In genomic region chr4:163544407-163545038, GRCh38 we compare ENCODE assay signal across 8 cellular contexts. TPM values are rescaled to one million over a fixed set of nuclear protein-coding genes. Genes with fewer than 3 reads are reported as not detected.
DNase-seq lines count a peak whose midpoint lies in the region; ATAC-seq and TF ChIP-seq lines count a peak whose summit lies in the region.

No MANE protein-coding gene starts in this region.

- no peak overlapping the region for H3K4me3 ChIP-seq in mucosa of descending colon

- H3K4me1 ChIP-seq in mucosa of descending colon (ENCODE audit: low read depth): no peaks in the 10 kb centered on the region

- ATAC-seq in GM18508 (IDR thresholded peaks at IDR 0.05; ENCODE audit: insufficient read depth, unreplicated experiment) (peak; percentile 75), HG02973 (IDR thresholded peaks at IDR 0.05; ENCODE audit: unreplicated experiment) (peak; percentile 80), mucosa of descending colon (peak; percentile 87)

- DNase-seq in AG08396 (ENCODE audit: low spot score) (peak; percentile 69), NCI-H2171 treated with DMSO at 0.1 percent for 48 hours (lab: John Stamatoyannopoulos, UW) (peak; percentile 30), ecto neural progenitor cell (ENCODE audit: low spot score) (peak; percentile 73), mucosa of descending colon (peak; percentile 55 to 72 (median 68))
- peak; percentile 73 for DNase-seq in activated CD4-positive, alpha-beta T cell treated with anti-CD3 and anti-CD28 coated beads for 48 hours
- DNase-seq in stimulated activated CD8-positive, alpha-beta memory T cell treated with anti-CD3 and anti-CD28 coated beads, Interleukin-4, amount 100 ng/mL, for 4 hours (ENCODE audit: low read depth in 2 of 2, low spot score in 1 of 2): peak; percentile 26 to 29

- no peaks in the 10 kb centered on the region for H3K36me3 ChIP-seq in mucosa of descending colon (ENCODE audit: low read depth)

- TF ChIP-seq CTCF in mucosa of descending colon (IDR thresholded peaks at IDR 0.05): peak; percentile 75

- intact Hi-C loops in mucosa of descending colon (cut with DNase I, micrococcal nuclease): loop anchor here (5.0 to 10.0 kb wide), 2 partner anchors 57 to 60 kb away; no protein-coding TSS in a partner anchor

- H3K9me3 ChIP-seq in mucosa of descending colon: no peaks in the 10 kb centered on the region

RNA-seq across cellular contexts. Expression of gene TMA16, which starts 50.0 kb away (rescaled TPM):
- 10 to 100 TPM; 19.0 to 21.6 (median 19.1) TPM for total RNA-seq in mucosa of descending colon
